ENCODE assay signal across 26 cellular contexts in the genomic region with DNA sequence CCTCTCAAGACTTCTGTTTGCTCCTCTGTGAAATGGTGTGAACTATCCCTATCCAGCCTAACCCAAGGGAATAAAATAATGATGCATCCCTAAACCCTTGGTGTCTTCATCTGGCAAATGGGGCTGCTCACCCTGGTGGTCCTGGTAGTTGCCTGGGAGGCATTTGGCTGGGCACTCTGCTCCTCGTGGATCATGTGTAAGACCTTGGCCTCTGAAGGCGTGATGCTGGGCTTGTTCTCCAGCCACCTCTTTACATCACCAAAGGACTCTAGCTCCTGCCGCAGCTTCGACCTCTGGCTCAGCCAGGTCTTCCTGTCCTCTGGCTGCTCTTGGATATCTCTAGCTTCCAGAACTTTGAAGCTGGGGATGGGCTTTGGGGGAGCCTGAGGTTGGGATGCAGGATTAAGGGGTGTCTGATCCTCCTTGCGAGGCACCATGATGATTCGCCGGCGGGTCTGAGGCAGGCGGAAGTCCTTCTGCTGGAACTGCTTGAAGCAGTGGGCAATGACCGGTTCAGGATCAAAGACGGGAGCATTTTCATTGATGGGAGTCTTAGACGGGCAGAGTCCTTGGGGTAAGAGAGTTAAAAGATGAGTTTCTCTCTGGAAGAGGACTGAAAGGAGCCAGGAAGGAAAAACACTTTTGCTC. TPM values are rescaled to one million over a fixed set of nuclear protein-coding genes. Genes with fewer than 3 reads are reported as not detected.
"Had no signal": no experiment of that assay in that cellular context is flagged by ENCODE, and none has a peak within 500 bp of the region (broad histone marks: within the 10 kb centered on the region; RNA-seq: fewer than 3 reads in every experiment).

No MANE protein-coding gene starts in this region.

- FAIRE-seq: frontal cortex had no signal

- H3K9me3 ChIP-seq: adrenal gland, body of pancreas, colonic mucosa had no signal

- H3K27me3 ChIP-seq: adrenal gland, body of pancreas, colonic mucosa had no signal

- ATAC-seq: activated CD4-positive, alpha-beta T cell treated with anti-CD3 and anti-CD28 coated beads for 36 hours; activated CD8-positive, alpha-beta memory T cell treated with anti-CD3 and anti-CD28 coated beads, Interleukin-2, amount 10 ng/mL, durations not matched to agents 7 days and 5 days; activated CD8-positive, alpha-beta T cell treated with anti-CD3 and anti-CD28 coated beads, Interleukin-2, amount 10 ng/mL, durations not matched to agents 7 days and 5 days; activated naive CD8-positive, alpha-beta T cell treated with anti-CD3 and anti-CD28 coated beads, Interleukin-2, amount 50 U/mL, for 24 hours; body of pancreas; esophagus mucosa had no signal

- H3K4me3 ChIP-seq: adrenal gland, body of pancreas, colonic mucosa had no signal

- DNase-seq: activated CD4-positive, alpha-beta memory T cell treated with anti-CD3 and anti-CD28 coated beads for 36 hours; activated CD4-positive, alpha-beta T cell treated with anti-CD3 and anti-CD28 coated beads for 36 hours; activated CD4-positive, alpha-beta T cell treated with anti-CD3 and anti-CD28 coated beads, Interleukin-2, amount 10 ng/mL, durations not matched to agents 24 days and 14 days; activated CD4-positive, CD25-positive, alpha-beta regulatory T cell; activated CD4-positive, CD25-positive, alpha-beta regulatory T cell treated with anti-CD3 and anti-CD28 coated beads, Interleukin-2, amount 50 U/mL, for 72 hours; activated CD8-positive, alpha-beta memory T cell treated with anti-CD3 and anti-CD28 coated beads, Interleukin-2, amount 10 ng/mL, durations not matched to agents 7 days and 5 days; activated CD8-positive, alpha-beta memory T cell treated with anti-CD3 and anti-CD28 coated beads, Interleukin-2, amount 50 U/mL, for 4 hours; activated CD8-positive, alpha-beta T cell treated with anti-CD3 and anti-CD28 coated beads, Interleukin-2, amount 10 ng/mL, durations not matched to agents 7 days and 5 days; activated effector memory CD4-positive, alpha-beta T cell treated with anti-CD3 and anti-CD28 coated beads, Interleukin-2, amount 50 U/mL, for 16 hours; activated naive CD4-positive, alpha-beta T cell treated with anti-CD3 and anti-CD28 coated beads for 36 hours; activated naive CD8-positive, alpha-beta T cell treated with anti-CD3 and anti-CD28 coated beads for 36 hours; activated naive CD8-positive, alpha-beta T cell treated with anti-CD3 and anti-CD28 coated beads, Interleukin-2, amount 50 U/mL, for 24 hours; activated T-cell treated with anti-CD3 and anti-CD28 coated beads, Interleukin-2, amount 50 U/mL, for 1 hour; amygdala; aorta; body of pancreas; central memory CD4-positive, alpha-beta T cell; cerebellar nuclear complex; colonic mucosa; effector CD8-positive, alpha-beta T cell; T-helper 1 cell; T-helper 2 cell had no signal

- H3K36me3 ChIP-seq: adrenal gland, colonic mucosa had no signal

- H3K27ac ChIP-seq: adrenal gland, body of pancreas, colonic mucosa had no signal

- H3K4me1 ChIP-seq: body of pancreas, colonic mucosa had no signal

RNA-seq across cellular contexts. Expression of gene EFCAB12, which starts 7.1 kb away (rescaled TPM):
- total RNA-seq: epithelial cell of proximal tubule had no signal
